In the genomic region with DNA sequence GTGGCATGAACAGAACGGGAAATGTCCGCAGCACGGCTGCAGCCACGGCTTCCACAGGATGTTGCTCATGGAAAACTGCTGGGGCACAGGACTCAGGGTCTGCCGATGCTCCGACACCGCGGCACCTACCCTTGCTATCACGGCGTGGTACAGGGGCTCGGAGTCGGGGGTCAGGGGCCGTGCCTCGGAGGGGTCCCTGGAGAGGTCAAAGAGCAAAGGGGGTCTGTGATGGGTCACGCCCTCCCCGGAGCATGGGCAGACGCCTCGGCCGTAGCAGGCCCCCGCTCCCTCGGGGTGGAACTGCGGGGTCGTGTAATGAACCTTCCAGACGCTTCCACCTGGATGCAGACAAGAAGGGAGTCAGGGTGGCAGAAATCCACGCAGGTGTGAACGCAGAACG, we compare ENCODE assay signal across 9 cellular contexts.
"Had no signal": no experiment of that assay in that cellular context is flagged by ENCODE, and none has a peak within 500 bp of the region (broad histone marks: within the 10 kb centered on the region; RNA-seq: fewer than 3 reads in every experiment).

No MANE protein-coding gene starts in this region.

- H3K4me3 Mint-ChIP-seq: GM23338, H9, HFFc6 had no signal

- ATAC-seq: GM23338, HCT116 had no signal

- H3K36me3 ChIP-seq: HAP-1 had no signal

- H3K4me1 ChIP-seq: HAP-1 had no signal

- DNase-seq: GM23248, GOT3, H7, H9, HCEC 1CT, HFFc6 had no signal

- H3K4me3 ChIP-seq: GM23248, GM23338, HAP-1 had no signal

- H3K27ac ChIP-seq: GM23248 had no signal

- H3K9me3 Mint-ChIP-seq: HFFc6 had no signal

- H3K27ac Mint-ChIP-seq: GM23338, H9, HFFc6 had no signal
